ENCODE assay signal across 13 cellular contexts in the genomic region with DNA sequence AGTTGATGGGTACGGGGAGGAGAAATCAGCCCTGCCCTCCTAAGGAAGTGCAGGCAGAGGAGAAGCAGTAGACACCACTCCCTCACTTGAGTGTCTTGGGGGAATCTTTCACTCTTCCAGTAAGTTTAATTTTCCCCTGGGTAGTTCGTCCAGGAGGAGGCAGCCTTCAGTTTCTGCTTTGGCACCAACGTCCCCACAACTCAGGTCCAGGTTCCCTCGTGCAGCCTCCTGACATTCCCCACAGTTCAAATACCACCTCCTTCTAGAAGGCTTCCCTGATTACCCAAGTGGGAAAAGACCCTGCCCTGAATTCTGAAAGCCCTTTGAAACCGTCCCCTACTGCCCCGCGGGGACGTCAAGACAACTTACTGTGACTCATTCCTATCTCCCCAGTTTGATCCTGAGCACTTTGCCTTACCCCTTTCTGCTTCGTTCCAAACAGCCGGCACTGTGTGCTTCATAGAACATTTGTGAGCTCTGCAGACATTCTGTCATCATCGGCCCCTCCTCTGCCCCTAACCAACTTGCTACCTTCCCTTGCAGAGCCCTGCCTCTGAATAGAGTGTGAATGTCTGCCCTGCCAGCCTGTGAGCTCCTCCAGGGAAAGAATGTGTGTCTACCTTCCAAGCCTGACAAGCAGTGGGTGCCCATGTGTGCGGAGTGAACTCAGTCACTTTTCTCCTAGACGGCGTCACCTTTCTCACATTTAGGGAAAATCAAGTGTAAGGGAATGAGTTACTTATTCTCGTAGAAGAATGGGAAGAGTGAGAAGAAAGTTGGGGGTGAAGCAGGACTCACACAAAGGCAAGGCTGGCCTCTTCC. TPM values are rescaled to one million over a fixed set of nuclear protein-coding genes. Genes with fewer than 3 reads are reported as not detected.
A peak's percentile ranks its signal among the peaks of the same experiment; 100 is the strongest.
DNase-seq lines count a peak whose midpoint lies in the region; ATAC-seq and TF ChIP-seq lines count a peak whose summit lies in the region.
"Had no signal": no experiment of that assay in that cellular context is flagged by ENCODE, and none has a peak within 500 bp of the region (broad histone marks: within the 10 kb centered on the region; RNA-seq: fewer than 3 reads in every experiment).

No MANE protein-coding gene starts in this region.

- intact Hi-C loops in activated CD8-positive, alpha-beta T cell treated with anti-CD3 and anti-CD28 coated beads for 36 hours (cut with micrococcal nuclease), result no loop called here
- intact Hi-C loops in OCI-LY7 (cut with micrococcal nuclease; ENCODE audit: unreplicated experiment), result loop anchor here (2.0 to 5.0 kb wide), 2 partner anchors 45 to 269 kb away; a partner anchor contains a TSS
- intact Hi-C loops in activated CD4-positive, alpha-beta memory T cell treated with anti-CD3 and anti-CD28 coated beads for 36 hours (cut with micrococcal nuclease), result no loop called here

- H3K27ac ChIP-seq in OCI-LY7 (ENCODE audit: low read depth, low read length, poor library complexity, severe bottlenecking), result no peak overlapping the region
- H3K27ac ChIP-seq: vagina had no signal

- TF ChIP-seq CTCF in activated CD8-positive, alpha-beta T cell treated with anti-CD3 and anti-CD28 coated beads for 36 hours (IDR thresholded peaks at IDR 0.05), result no peak
- TF ChIP-seq CTCF in OCI-LY7 (conservative IDR thresholded peaks at IDR 0.05; ENCODE audit: low read length) (0 out of 2 replicates have a peak, but pooled peaks have one; percentile 37), endothelial cell (IDR thresholded peaks at IDR 0.05; ENCODE audit: unreplicated experiment) (no peak)

- H3K36me3 Mint-ChIP-seq in activated CD8-positive, alpha-beta T cell treated with anti-CD3 and anti-CD28 coated beads for 36 hours (ENCODE audit: low read depth), result peaks cover 12% of the 10 kb centered on the region
- peaks cover 15% of the 10 kb centered on the region for H3K36me3 Mint-ChIP-seq in activated CD8-positive, alpha-beta T cell treated with anti-CD3 and anti-CD28 coated beads, Interleukin-2, amount 10 ng/mL, durations not matched to agents 7 days and 5 days (ENCODE audit: low read depth)
- peaks cover 11% of the 10 kb centered on the region for H3K36me3 Mint-ChIP-seq in endothelial cell (ENCODE audit: low read depth, unreplicated experiment)
- peaks cover 1% of the 10 kb centered on the region for H3K36me3 Mint-ChIP-seq in activated CD4-positive, alpha-beta memory T cell treated with anti-CD3 and anti-CD28 coated beads for 36 hours

- peaks cover 81% of the 10 kb centered on the region for H3K4me1 Mint-ChIP-seq in activated CD8-positive, alpha-beta T cell treated with anti-CD3 and anti-CD28 coated beads for 36 hours (ENCODE audit: low read depth)
- H3K4me1 Mint-ChIP-seq in activated CD8-positive, alpha-beta T cell treated with anti-CD3 and anti-CD28 coated beads, Interleukin-2, amount 10 ng/mL, durations not matched to agents 7 days and 5 days (ENCODE audit: low read depth), result peaks cover 80% of the 10 kb centered on the region
- H3K4me1 Mint-ChIP-seq in endothelial cell (ENCODE audit: unreplicated experiment), result peaks cover 22% of the 10 kb centered on the region
- H3K4me1 Mint-ChIP-seq in activated CD4-positive, alpha-beta memory T cell treated with anti-CD3 and anti-CD28 coated beads for 36 hours (ENCODE audit: low read depth), result peaks cover 44% of the 10 kb centered on the region

- H4K20me1 ChIP-seq in OCI-LY7 (ENCODE audit: insufficient read depth, low read length), result no peaks in the 10 kb centered on the region

- POLR2A ChIA-PET in activated CD8-positive, alpha-beta T cell treated with anti-CD3 and anti-CD28 coated beads for 36 hours (lab: Charles Lee), result interaction anchor here (0.8 to 1.2 kb wide), 4 partner anchors 18 to 128 kb away, joined by 3 read pairs; no protein-coding TSS in a partner anchor
- POLR2A ChIA-PET in activated CD8-positive, alpha-beta T cell treated with anti-CD3 and anti-CD28 coated beads, Interleukin-2, amount 10 ng/mL, durations not matched to agents 7 days and 5 days (lab: Charles Lee), result interaction anchor here (0.8 to 1.3 kb wide), 2 partner anchors 52 to 53 kb away, joined by 4 to 5 read pairs; no protein-coding TSS in a partner anchor
- POLR2A ChIA-PET in OCI-LY7 (lab: Charles Lee), result interaction anchor here (0.6 to 3.5 kb wide), 9 partner anchors 7 to 60 kb away, joined by 3 to 10 read pairs (median 4); no protein-coding TSS in a partner anchor
- POLR2A ChIA-PET in activated CD4-positive, alpha-beta memory T cell treated with anti-CD3 and anti-CD28 coated beads for 36 hours (lab: Charles Lee), result interaction anchor here (0.5 to 1.4 kb wide), 2 partner anchors 14 to 1474 kb away, joined by 3 read pairs; a partner anchor contains a TSS

- H3K9me3 Mint-ChIP-seq in activated CD8-positive, alpha-beta T cell treated with anti-CD3 and anti-CD28 coated beads for 36 hours, result no peaks in the 10 kb centered on the region
- no peaks in the 10 kb centered on the region for H3K9me3 Mint-ChIP-seq in activated CD8-positive, alpha-beta T cell treated with anti-CD3 and anti-CD28 coated beads, Interleukin-2, amount 10 ng/mL, durations not matched to agents 7 days and 5 days (ENCODE audit: insufficient read depth)
- H3K9me3 Mint-ChIP-seq in endothelial cell (ENCODE audit: unreplicated experiment), result no peaks in the 10 kb centered on the region
- no peaks in the 10 kb centered on the region for H3K9me3 Mint-ChIP-seq in activated CD4-positive, alpha-beta memory T cell treated with anti-CD3 and anti-CD28 coated beads for 36 hours
- H3K9me3 Mint-ChIP-seq: activated naive CD4-positive, alpha-beta T cell treated with anti-CD3 and anti-CD28 coated beads, Interleukin-2, amount 10 ng/mL, durations not matched to agents 7 days and 5 days had no signal

- no peaks in the 10 kb centered on the region for H3K27me3 Mint-ChIP-seq in activated CD8-positive, alpha-beta T cell treated with anti-CD3 and anti-CD28 coated beads for 36 hours
- H3K27me3 Mint-ChIP-seq in activated CD8-positive, alpha-beta T cell treated with anti-CD3 and anti-CD28 coated beads, Interleukin-2, amount 10 ng/mL, durations not matched to agents 7 days and 5 days (ENCODE audit: low read depth), result no peaks in the 10 kb centered on the region
- peaks cover 1% of the 10 kb centered on the region for H3K27me3 Mint-ChIP-seq in endothelial cell (ENCODE audit: unreplicated experiment)
- no peaks in the 10 kb centered on the region for H3K27me3 Mint-ChIP-seq in activated CD4-positive, alpha-beta memory T cell treated with anti-CD3 and anti-CD28 coated beads for 36 hours

- CTCF ChIA-PET in activated CD8-positive, alpha-beta T cell treated with anti-CD3 and anti-CD28 coated beads for 36 hours (lab: Charles Lee), result interaction anchor here (1.0 to 5.6 kb wide), 8 partner anchors 8 to 266 kb away, joined by 3 to 31 read pairs (median 5); a partner anchor contains a TSS
- CTCF ChIA-PET in activated CD8-positive, alpha-beta T cell treated with anti-CD3 and anti-CD28 coated beads, Interleukin-2, amount 10 ng/mL, durations not matched to agents 7 days and 5 days (lab: Charles Lee), result interaction anchor here (1.1 to 9.5 kb wide), 7 partner anchors 8 to 164 kb away, joined by 3 to 95 read pairs (median 7); a partner anchor contains a TSS
- CTCF ChIA-PET in OCI-LY7 (lab: Charles Lee; ENCODE audit: unreplicated experiment), result interaction anchor here (0.9 kb wide), 1 partner anchor 44 kb away, joined by 3 read pairs; no protein-coding TSS in a partner anchor
- CTCF ChIA-PET in activated CD4-positive, alpha-beta memory T cell treated with anti-CD3 and anti-CD28 coated beads for 36 hours (lab: Charles Lee), result interaction anchor here (1.0 to 2.3 kb wide), 7 partner anchors 10 to 170 kb away, joined by 3 to 5 read pairs (median 3); no protein-coding TSS in a partner anchor

- peak overlapping the region; percentile 65 for H3K27ac Mint-ChIP-seq in activated CD8-positive, alpha-beta T cell treated with anti-CD3 and anti-CD28 coated beads for 36 hours
- no peak overlapping the region for H3K27ac Mint-ChIP-seq in activated CD8-positive, alpha-beta T cell treated with anti-CD3 and anti-CD28 coated beads, Interleukin-2, amount 10 ng/mL, durations not matched to agents 7 days and 5 days
- no peak overlapping the region for H3K27ac Mint-ChIP-seq in endothelial cell (ENCODE audit: unreplicated experiment)
- H3K27ac Mint-ChIP-seq in activated CD4-positive, alpha-beta memory T cell treated with anti-CD3 and anti-CD28 coated beads for 36 hours, result no peak overlapping the region

- ATAC-seq in activated CD8-positive, alpha-beta T cell treated with anti-CD3 and anti-CD28 coated beads for 36 hours, result no peak
- ATAC-seq in activated CD8-positive, alpha-beta T cell treated with anti-CD3 and anti-CD28 coated beads, Interleukin-2, amount 10 ng/mL, durations not matched to agents 7 days and 5 days, result no peak
- no peak for ATAC-seq in left lobe of liver
- ATAC-seq: pancreas had no signal

- no peaks in the 10 kb centered on the region for H3K36me3 ChIP-seq in OCI-LY7 (ENCODE audit: insufficient read depth, low read length)
- H3K36me3 ChIP-seq: pancreas, vagina had no signal

- H3K4me1 ChIP-seq in OCI-LY7 (ENCODE audit: insufficient read depth, low read length, poor library complexity, severe bottlenecking), result peaks cover 70% of the 10 kb centered on the region

- no peak for DNase-seq in activated CD8-positive, alpha-beta T cell treated with anti-CD3 and anti-CD28 coated beads for 36 hours
- DNase-seq in activated CD8-positive, alpha-beta T cell treated with anti-CD3 and anti-CD28 coated beads, Interleukin-2, amount 10 ng/mL, durations not matched to agents 7 days and 5 days, result no peak
- DNase-seq in OCI-LY7 (ENCODE audit: low spot score) (no peak), endothelial cell (ENCODE audit: low spot score) (no peak), left lobe of liver (ENCODE audit: low spot score) (no peak)
- peak; percentile 22 for DNase-seq in stimulated activated CD8-positive, alpha-beta memory T cell treated with anti-CD3 and anti-CD28 coated beads, Interleukin-4, amount 100 ng/mL, for 48 hours
- DNase-seq in activated CD4-positive, alpha-beta memory T cell treated with anti-CD3 and anti-CD28 coated beads for 36 hours, result no peak
- no peak for DNase-seq in NK-92 treated with Interleukin-12 subunit alpha and Interleukin-12 subunit beta, amount 100 ng/mL, for 24 hours (lab: John Stamatoyannopoulos, UW)
- DNase-seq: activated naive CD4-positive, alpha-beta T cell treated with anti-CD3 and anti-CD28 coated beads, Interleukin-2, amount 10 ng/mL, durations not matched to agents 7 days and 5 days; KG1; NCI-H748 treated with DMSO at 0.1 percent for 48 hours had no signal

- H3K79me2 ChIP-seq in OCI-LY7 (ENCODE audit: insufficient read depth, low read depth, low read length), result no peaks in the 10 kb centered on the region

- H2AFZ ChIP-seq in OCI-LY7 (ENCODE audit: low read length), result no peak overlapping the region

- no peaks in the 10 kb centered on the region for H3K9me2 ChIP-seq in OCI-LY7 (ENCODE audit: insufficient read depth, low read length)

- H3K4me3 Mint-ChIP-seq in activated CD8-positive, alpha-beta T cell treated with anti-CD3 and anti-CD28 coated beads for 36 hours, result no peak overlapping the region
- H3K4me3 Mint-ChIP-seq in activated CD8-positive, alpha-beta T cell treated with anti-CD3 and anti-CD28 coated beads, Interleukin-2, amount 10 ng/mL, durations not matched to agents 7 days and 5 days, result no peak overlapping the region
- peak overlapping the region; percentile 5 for H3K4me3 Mint-ChIP-seq in endothelial cell (ENCODE audit: unreplicated experiment)
- no peak overlapping the region for H3K4me3 Mint-ChIP-seq in activated CD4-positive, alpha-beta memory T cell treated with anti-CD3 and anti-CD28 coated beads for 36 hours
- H3K4me3 Mint-ChIP-seq: activated naive CD4-positive, alpha-beta T cell treated with anti-CD3 and anti-CD28 coated beads, Interleukin-2, amount 10 ng/mL, durations not matched to agents 7 days and 5 days had no signal

- peak overlapping the region; percentile 71 for H3K4me2 ChIP-seq in OCI-LY7 (ENCODE audit: low read length)

- H3K4me3 ChIP-seq in OCI-LY7 (ENCODE audit: low read depth, low read length, poor library complexity, severe bottlenecking), result no peak overlapping the region
- H3K4me3 ChIP-seq: pancreas, vagina had no signal

- BruUV-seq in OCI-LY7 (replicated peaks; lab: Mats Ljungman, UMichigan), result no TSS peak

- no peaks in the 10 kb centered on the region for H3K9me3 ChIP-seq in OCI-LY7 (ENCODE audit: low read length)
- H3K9me3 ChIP-seq: pancreas, vagina had no signal

RNA-seq across cellular contexts. Expression of a gene that starts 14.5 kb away (rescaled TPM):
- 100 to 1,000 TPM; 147 to 152 TPM for total RNA-seq in activated CD8-positive, alpha-beta T cell treated with anti-CD3 and anti-CD28 coated beads for 36 hours
- 100 to 1,000 TPM; 178 to 182 TPM for total RNA-seq in activated CD8-positive, alpha-beta T cell treated with anti-CD3 and anti-CD28 coated beads, Interleukin-2, amount 10 ng/mL, durations not matched to agents 7 days and 5 days
- total RNA-seq in OCI-LY7 (2014; rRNA removed; shearing (Covaris generic)), result 188 and 250 TPM in 2 replicates
- total RNA-seq in OCI-LY7 (2022), result 130 TPM in 2 replicates
- 235 TPM for total RNA-seq in endothelial cell (ENCODE audit: unreplicated experiment)
- 56.8 TPM for total RNA-seq in left lobe of liver
- total RNA-seq in activated CD4-positive, alpha-beta memory T cell treated with anti-CD3 and anti-CD28 coated beads for 36 hours, result 100 to 1,000 TPM; 168 to 170 TPM

RNA-seq across cellular contexts. Expression of a gene that starts 55.2 kb away (rescaled TPM):
- 1 to 10 TPM; 4.2 to 4.3 TPM for total RNA-seq in activated CD8-positive, alpha-beta T cell treated with anti-CD3 and anti-CD28 coated beads for 36 hours
- 1 to 10 TPM; 2.2 to 4.0 TPM for total RNA-seq in activated CD8-positive, alpha-beta T cell treated with anti-CD3 and anti-CD28 coated beads, Interleukin-2, amount 10 ng/mL, durations not matched to agents 7 days and 5 days
- 4.8 and 5.3 TPM in 2 replicates for total RNA-seq in OCI-LY7 (2014; rRNA removed; shearing (Covaris generic))
- total RNA-seq in OCI-LY7 (2022) (11.1 and 11.3 TPM in 2 replicates), endothelial cell (ENCODE audit: unreplicated experiment) (153 TPM), left lobe of liver (3.3 TPM)
- 1 to 10 TPM; 6.9 to 7.3 TPM for total RNA-seq in activated CD4-positive, alpha-beta memory T cell treated with anti-CD3 and anti-CD28 coated beads for 36 hours

Comparison
In these comparisons a context has a peak if more than half of its experiments do, and no peak if none do; other contexts are left out.
1. RNA of a gene that starts 55.2 kb away (total RNA-seq): 153 TPM in endothelial cell (single experiment); 4.8 to 11.3 TPM in OCI-LY7, 6.9 to 7.3 TPM in activated CD4-positive, alpha-beta memory T cell treated with anti-CD3 and anti-CD28 coated beads for 36 hours, 4.2 to 4.3 TPM in activated CD8-positive, alpha-beta T cell treated with anti-CD3 and anti-CD28 coated beads for 36 hours, 2.2 to 4.0 TPM in activated CD8-positive, alpha-beta T cell treated with anti-CD3 and anti-CD28 coated beads, Interleukin-2, amount 10 ng/mL, durations not matched to agents 7 days and 5 days and 3.3 TPM in left lobe of liver (single experiment); every median in the first group is over 10 times any median in the second.